Comparison of ENCODE assay signal across 1 cellular context in the genomic region with DNA sequence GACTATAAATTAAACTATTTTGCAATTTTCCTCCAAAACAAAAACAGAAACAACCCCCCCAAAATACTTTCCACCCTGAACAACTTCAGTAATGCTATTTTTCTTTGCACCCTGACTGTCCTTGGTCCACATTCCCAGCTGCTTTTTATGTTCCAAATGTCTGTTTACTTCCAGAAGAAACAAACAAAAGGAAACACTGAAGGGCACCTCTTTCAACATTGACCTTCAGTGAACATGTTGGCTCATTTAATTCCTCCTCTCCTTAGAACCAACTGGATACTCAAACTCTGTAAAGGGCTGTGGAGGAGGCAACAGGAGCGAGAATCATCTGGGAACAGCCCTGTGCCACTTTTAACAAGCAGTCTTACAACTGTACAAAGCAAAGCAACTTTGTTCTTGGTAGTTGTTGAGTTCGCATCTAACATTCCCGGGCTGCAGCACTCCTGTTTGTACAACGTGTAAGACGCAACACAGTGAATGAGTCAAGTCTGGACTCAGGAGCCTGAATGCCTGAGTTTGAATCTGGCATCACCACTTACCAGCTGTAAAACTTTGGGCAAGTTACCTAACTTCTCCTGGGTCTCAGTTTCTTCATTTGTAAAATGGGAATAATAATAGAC.
TF ChIP-seq lines count a peak whose summit lies in the region.

No MANE protein-coding gene starts in this region.

TF ChIP-seq in HepG2, 621 proteins besides CTCF, POLR2A, EP300 and RAD21 (continued from another document and continues in another):
- TF ChIP-seq MAZ (IDR thresholded peaks at IDR 0.05; ENCODE audit: borderline replicate concordance, low read depth, low read length) (no peak), MAZ (CRISPR knock-in tag; IDR thresholded peaks at IDR 0.05; ENCODE audit: low read depth) (no peak), ZSCAN9 (CRISPR knock-in tag; IDR thresholded peaks at IDR 0.05; ENCODE audit: borderline replicate concordance) (no peak), CAMTA2 (CRISPR knock-in tag; IDR thresholded peaks at IDR 0.05; ENCODE audit: borderline replicate concordance) (no peak), ZNF264 (CRISPR knock-in tag; IDR thresholded peaks at IDR 0.05) (no peak), ZMYM4 (CRISPR knock-in tag; IDR thresholded peaks at IDR 0.05) (no peak), ZNF772 (CRISPR knock-in tag; IDR thresholded peaks at IDR 0.05) (no peak), ZNF552 (CRISPR knock-in tag; IDR thresholded peaks at IDR 0.05; ENCODE audit: borderline replicate concordance) (no peak), ZKSCAN1 (IDR thresholded peaks at IDR 0.05; ENCODE audit: low read length) (no peak), SIX1 (CRISPR knock-in tag; IDR thresholded peaks at IDR 0.05; ENCODE audit: borderline replicate concordance) (no peak), DR1 (CRISPR knock-in tag; IDR thresholded peaks at IDR 0.05) (no peak), ADNP (CRISPR knock-in tag; IDR thresholded peaks at IDR 0.05) (peak; percentile 60; the same call in 1 of the 2 replicates), ELF3 (CRISPR knock-in tag; IDR thresholded peaks at IDR 0.05) (no peak), ZNF616 (CRISPR knock-in tag; IDR thresholded peaks at IDR 0.05; ENCODE audit: low read depth) (no peak), SRY (CRISPR knock-in tag; IDR thresholded peaks at IDR 0.05) (no peak), HIVEP1 (CRISPR knock-in tag; IDR thresholded peaks at IDR 0.05) (no peak), ZNF891 (CRISPR knock-in tag; IDR thresholded peaks at IDR 0.05) (no peak), ZNF343 (CRISPR knock-in tag; IDR thresholded peaks at IDR 0.05) (no peak), ISX (CRISPR knock-in tag; conservative IDR thresholded peaks at IDR 0.05) (no peak), KLF16 (CRISPR knock-in tag; IDR thresholded peaks at IDR 0.05) (0 out of 4 replicates have a peak, but pooled peaks of 1 of the 2 experiments have one; percentile 17), ZNF549 (CRISPR knock-in tag; IDR thresholded peaks at IDR 0.05) (no peak), GTF2F1 (IDR thresholded peaks at IDR 0.05; ENCODE audit: low read length) (no peak), ZNF33B (CRISPR knock-in tag; IDR thresholded peaks at IDR 0.05) (no peak), SYNCRIP (IDR thresholded peaks at IDR 0.05; ENCODE audit: insufficient read depth, low read depth, low read length) (no peak), SOX13 (IDR thresholded peaks at IDR 0.05) (no peak), SOX13 (CRISPR knock-in tag; conservative IDR thresholded peaks at IDR 0.05 in 1 of 2, IDR thresholded peaks at IDR 0.05 in 1 of 2) (peak in 1 of 2 experiments; percentile 65; a peak in 1 of 4 replicates), MAFK (conservative IDR thresholded peaks at IDR 0.05 in 1 of 2, IDR thresholded peaks at IDR 0.05 in 1 of 2; ENCODE audit: low read length in 2 of 2) (no peak), ZNF678 (CRISPR knock-in tag; IDR thresholded peaks at IDR 0.05) (no peak), ZNF777 (CRISPR knock-in tag; IDR thresholded peaks at IDR 0.05) (no peak), GATAD2A (CRISPR knock-in tag; IDR thresholded peaks at IDR 0.05) (peak; percentile 79), SATB2 (CRISPR knock-in tag; IDR thresholded peaks at IDR 0.05) (no peak), PLRG1 (conservative IDR thresholded peaks at IDR 0.05) (no peak), HDAC1 (CRISPR knock-in tag; IDR thresholded peaks at IDR 0.05) (0 out of 2 replicates have a peak, but pooled peaks have one; percentile 48)
- TF ChIP-seq, protein P1, sequence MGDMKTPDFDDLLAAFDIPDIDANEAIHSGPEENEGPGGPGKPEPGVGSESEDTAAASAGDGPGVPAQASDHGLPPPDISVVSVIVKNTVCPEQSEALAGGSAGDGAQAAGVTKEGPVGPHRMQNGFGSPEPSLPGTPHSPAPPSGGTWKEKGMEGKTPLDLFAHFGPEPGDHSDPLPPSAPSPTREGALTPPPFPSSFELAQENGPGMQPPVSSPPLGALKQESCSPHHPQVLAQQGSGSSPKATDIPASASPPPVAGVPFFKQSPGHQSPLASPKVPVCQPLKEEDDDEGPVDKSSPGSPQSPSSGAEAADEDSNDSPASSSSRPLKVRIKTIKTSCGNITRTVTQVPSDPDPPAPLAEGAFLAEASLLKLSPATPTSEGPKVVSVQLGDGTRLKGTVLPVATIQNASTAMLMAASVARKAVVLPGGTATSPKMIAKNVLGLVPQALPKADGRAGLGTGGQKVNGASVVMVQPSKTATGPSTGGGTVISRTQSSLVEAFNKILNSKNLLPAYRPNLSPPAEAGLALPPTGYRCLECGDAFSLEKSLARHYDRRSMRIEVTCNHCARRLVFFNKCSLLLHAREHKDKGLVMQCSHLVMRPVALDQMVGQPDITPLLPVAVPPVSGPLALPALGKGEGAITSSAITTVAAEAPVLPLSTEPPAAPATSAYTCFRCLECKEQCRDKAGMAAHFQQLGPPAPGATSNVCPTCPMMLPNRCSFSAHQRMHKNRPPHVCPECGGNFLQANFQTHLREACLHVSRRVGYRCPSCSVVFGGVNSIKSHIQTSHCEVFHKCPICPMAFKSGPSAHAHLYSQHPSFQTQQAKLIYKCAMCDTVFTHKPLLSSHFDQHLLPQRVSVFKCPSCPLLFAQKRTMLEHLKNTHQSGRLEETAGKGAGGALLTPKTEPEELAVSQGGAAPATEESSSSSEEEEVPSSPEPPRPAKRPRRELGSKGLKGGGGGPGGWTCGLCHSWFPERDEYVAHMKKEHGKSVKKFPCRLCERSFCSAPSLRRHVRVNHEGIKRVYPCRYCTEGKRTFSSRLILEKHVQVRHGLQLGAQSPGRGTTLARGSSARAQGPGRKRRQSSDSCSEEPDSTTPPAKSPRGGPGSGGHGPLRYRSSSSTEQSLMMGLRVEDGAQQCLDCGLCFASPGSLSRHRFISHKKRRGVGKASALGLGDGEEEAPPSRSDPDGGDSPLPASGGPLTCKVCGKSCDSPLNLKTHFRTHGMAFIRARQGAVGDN (CRISPR knock-in tag; IDR thresholded peaks at IDR 0.05): no peak
- TF ChIP-seq, protein P2, sequence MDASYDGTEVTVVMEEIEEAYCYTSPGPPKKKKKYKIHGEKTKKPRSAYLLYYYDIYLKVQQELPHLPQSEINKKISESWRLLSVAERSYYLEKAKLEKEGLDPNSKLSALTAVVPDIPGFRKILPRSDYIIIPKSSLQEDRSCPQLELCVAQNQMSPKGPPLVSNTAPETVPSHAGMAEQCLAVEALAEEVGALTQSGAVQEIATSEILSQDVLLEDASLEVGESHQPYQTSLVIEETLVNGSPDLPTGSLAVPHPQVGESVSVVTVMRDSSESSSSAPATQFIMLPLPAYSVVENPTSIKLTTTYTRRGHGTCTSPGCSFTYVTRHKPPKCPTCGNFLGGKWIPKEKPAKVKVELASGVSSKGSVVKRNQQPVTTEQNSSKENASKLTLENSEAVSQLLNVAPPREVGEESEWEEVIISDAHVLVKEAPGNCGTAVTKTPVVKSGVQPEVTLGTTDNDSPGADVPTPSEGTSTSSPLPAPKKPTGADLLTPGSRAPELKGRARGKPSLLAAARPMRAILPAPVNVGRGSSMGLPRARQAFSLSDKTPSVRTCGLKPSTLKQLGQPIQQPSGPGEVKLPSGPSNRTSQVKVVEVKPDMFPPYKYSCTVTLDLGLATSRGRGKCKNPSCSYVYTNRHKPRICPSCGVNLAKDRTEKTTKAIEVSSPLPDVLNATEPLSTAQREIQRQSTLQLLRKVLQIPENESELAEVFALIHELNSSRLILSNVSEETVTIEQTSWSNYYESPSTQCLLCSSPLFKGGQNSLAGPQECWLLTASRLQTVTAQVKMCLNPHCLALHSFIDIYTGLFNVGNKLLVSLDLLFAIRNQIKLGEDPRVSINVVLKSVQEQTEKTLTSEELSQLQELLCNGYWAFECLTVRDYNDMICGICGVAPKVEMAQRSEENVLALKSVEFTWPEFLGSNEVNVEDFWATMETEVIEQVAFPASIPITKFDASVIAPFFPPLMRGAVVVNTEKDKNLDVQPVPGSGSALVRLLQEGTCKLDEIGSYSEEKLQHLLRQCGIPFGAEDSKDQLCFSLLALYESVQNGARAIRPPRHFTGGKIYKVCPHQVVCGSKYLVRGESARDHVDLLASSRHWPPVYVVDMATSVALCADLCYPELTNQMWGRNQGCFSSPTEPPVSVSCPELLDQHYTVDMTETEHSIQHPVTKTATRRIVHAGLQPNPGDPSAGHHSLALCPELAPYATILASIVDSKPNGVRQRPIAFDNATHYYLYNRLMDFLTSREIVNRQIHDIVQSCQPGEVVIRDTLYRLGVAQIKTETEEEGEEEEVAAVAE (CRISPR knock-in tag; IDR thresholded peaks at IDR 0.05; ENCODE audit: borderline replicate concordance): no peak
- TF ChIP-seq, protein P3, sequence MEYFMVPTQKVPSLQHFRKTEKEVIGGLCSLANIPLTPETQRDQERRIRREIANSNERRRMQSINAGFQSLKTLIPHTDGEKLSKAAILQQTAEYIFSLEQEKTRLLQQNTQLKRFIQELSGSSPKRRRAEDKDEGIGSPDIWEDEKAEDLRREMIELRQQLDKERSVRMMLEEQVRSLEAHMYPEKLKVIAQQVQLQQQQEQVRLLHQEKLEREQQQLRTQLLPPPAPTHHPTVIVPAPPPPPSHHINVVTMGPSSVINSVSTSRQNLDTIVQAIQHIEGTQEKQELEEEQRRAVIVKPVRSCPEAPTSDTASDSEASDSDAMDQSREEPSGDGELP (IDR thresholded peaks at IDR 0.05; ENCODE audit: borderline replicate concordance, low read depth): peak; percentile 34; the same call in 1 of the 2 replicates
- TF ChIP-seq, protein P4, sequence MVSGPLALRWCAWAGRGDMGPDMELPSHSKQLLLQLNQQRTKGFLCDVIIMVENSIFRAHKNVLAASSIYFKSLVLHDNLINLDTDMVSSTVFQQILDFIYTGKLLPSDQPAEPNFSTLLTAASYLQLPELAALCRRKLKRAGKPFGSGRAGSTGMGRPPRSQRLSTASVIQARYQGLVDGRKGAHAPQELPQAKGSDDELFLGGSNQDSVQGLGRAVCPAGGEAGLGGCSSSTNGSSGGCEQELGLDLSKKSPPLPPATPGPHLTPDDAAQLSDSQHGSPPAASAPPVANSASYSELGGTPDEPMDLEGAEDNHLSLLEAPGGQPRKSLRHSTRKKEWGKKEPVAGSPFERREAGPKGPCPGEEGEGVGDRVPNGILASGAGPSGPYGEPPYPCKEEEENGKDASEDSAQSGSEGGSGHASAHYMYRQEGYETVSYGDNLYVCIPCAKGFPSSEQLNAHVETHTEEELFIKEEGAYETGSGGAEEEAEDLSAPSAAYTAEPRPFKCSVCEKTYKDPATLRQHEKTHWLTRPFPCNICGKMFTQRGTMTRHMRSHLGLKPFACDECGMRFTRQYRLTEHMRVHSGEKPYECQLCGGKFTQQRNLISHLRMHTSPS (CRISPR knock-in tag; IDR thresholded peaks at IDR 0.05; ENCODE audit: low read depth): no peak
- TF ChIP-seq, protein P5, sequence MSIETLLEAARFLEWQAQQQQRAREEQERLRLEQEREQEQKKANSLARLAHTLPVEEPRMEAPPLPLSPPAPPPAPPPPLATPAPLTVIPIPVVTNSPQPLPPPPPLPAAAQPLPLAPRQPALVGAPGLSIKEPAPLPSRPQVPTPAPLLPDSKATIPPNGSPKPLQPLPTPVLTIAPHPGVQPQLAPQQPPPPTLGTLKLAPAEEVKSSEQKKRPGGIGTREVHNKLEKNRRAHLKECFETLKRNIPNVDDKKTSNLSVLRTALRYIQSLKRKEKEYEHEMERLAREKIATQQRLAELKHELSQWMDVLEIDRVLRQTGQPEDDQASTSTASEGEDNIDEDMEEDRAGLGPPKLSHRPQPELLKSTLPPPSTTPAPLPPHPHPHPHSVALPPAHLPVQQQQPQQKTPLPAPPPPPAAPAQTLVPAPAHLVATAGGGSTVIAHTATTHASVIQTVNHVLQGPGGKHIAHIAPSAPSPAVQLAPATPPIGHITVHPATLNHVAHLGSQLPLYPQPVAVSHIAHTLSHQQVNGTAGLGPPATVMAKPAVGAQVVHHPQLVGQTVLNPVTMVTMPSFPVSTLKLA (IDR thresholded peaks at IDR 0.05): no peak
- TF ChIP-seq, protein P6, sequence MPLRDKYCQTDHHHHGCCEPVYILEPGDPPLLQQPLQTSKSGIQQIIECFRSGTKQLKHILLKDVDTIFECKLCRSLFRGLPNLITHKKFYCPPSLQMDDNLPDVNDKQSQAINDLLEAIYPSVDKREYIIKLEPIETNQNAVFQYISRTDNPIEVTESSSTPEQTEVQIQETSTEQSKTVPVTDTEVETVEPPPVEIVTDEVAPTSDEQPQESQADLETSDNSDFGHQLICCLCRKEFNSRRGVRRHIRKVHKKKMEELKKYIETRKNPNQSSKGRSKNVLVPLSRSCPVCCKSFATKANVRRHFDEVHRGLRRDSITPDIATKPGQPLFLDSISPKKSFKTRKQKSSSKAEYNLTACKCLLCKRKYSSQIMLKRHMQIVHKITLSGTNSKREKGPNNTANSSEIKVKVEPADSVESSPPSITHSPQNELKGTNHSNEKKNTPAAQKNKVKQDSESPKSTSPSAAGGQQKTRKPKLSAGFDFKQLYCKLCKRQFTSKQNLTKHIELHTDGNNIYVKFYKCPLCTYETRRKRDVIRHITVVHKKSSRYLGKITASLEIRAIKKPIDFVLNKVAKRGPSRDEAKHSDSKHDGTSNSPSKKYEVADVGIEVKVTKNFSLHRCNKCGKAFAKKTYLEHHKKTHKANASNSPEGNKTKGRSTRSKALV (CRISPR knock-in tag; IDR thresholded peaks at IDR 0.05): no peak
- TF ChIP-seq, protein P7, sequence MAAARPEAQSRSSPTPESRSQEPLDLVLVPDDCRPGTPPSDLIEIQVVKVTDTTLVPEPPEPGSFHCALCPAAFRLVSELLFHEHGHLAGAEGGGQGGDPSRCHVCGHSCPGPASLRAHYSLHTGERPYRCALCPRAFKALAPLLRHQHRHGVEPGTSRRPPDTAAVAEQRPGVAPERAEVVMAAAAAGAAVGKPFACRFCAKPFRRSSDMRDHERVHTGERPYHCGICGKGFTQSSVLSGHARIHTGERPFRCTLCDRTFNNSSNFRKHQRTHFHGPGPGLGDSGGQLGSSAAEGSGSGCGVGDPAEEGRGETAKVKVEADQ (CRISPR knock-in tag; IDR thresholded peaks at IDR 0.05; ENCODE audit: borderline replicate concordance): no peak
- TF ChIP-seq, protein P8, sequence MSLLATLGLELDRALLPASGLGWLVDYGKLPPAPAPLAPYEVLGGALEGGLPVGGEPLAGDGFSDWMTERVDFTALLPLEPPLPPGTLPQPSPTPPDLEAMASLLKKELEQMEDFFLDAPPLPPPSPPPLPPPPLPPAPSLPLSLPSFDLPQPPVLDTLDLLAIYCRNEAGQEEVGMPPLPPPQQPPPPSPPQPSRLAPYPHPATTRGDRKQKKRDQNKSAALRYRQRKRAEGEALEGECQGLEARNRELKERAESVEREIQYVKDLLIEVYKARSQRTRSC (CRISPR knock-in tag; IDR thresholded peaks at IDR 0.05; ENCODE audit: low read depth): no peak
